In genomic region chr1:211711313-211711712, GRCh38 we compare ENCODE assay signal across 2 cellular contexts.
TF ChIP-seq lines count a peak whose summit lies in the region.

No MANE protein-coding gene starts in this region.

TF ChIP-seq in HepG2, 621 proteins besides CTCF, POLR2A, EP300 and RAD21:
- TF ChIP-seq ZNF44 (CRISPR knock-in tag; IDR thresholded peaks at IDR 0.05) (no peak), BRF2 (CRISPR knock-in tag; IDR thresholded peaks at IDR 0.05) (no peak), XRCC5 (optimal IDR thresholded peaks at IDR 0.05; ENCODE audit: low read length) (no peak), ZNF687 (CRISPR knock-in tag; IDR thresholded peaks at IDR 0.05) (peak; percentile 29)

TF ChIP-seq in K562, 482 proteins besides CTCF, POLR2A, EP300 and RAD21 (continues in another document):
- TF ChIP-seq ZNF707 (CRISPR knock-in tag; conservative IDR thresholded peaks at IDR 0.05): no peak
- no peak for TF ChIP-seq ZNF133 (CRISPR knock-in tag; IDR thresholded peaks at IDR 0.05)
- TF ChIP-seq MCM3 (IDR thresholded peaks at IDR 0.05): no peak
- TF ChIP-seq, protein P1, sequence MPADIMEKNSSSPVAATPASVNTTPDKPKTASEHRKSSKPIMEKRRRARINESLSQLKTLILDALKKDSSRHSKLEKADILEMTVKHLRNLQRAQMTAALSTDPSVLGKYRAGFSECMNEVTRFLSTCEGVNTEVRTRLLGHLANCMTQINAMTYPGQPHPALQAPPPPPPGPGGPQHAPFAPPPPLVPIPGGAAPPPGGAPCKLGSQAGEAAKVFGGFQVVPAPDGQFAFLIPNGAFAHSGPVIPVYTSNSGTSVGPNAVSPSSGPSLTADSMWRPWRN (IDR thresholded peaks at IDR 0.05; ENCODE audit: low read depth): no peak
- TF ChIP-seq, protein P2, sequence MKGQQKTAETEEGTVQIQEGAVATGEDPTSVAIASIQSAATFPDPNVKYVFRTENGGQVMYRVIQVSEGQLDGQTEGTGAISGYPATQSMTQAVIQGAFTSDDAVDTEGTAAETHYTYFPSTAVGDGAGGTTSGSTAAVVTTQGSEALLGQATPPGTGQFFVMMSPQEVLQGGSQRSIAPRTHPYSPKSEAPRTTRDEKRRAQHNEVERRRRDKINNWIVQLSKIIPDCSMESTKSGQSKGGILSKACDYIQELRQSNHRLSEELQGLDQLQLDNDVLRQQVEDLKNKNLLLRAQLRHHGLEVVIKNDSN (CRISPR knock-in tag; IDR thresholded peaks at IDR 0.05): 0 out of 2 replicates have a peak, but pooled peaks have one; percentile 39
- TF ChIP-seq SMAD3 (CRISPR knock-in tag; conservative IDR thresholded peaks at IDR 0.05): no peak
- TF ChIP-seq, protein P3, sequence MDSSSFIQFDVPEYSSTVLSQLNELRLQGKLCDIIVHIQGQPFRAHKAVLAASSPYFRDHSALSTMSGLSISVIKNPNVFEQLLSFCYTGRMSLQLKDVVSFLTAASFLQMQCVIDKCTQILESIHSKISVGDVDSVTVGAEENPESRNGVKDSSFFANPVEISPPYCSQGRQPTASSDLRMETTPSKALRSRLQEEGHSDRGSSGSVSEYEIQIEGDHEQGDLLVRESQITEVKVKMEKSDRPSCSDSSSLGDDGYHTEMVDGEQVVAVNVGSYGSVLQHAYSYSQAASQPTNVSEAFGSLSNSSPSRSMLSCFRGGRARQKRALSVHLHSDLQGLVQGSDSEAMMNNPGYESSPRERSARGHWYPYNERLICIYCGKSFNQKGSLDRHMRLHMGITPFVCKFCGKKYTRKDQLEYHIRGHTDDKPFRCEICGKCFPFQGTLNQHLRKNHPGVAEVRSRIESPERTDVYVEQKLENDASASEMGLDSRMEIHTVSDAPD (CRISPR knock-in tag; IDR thresholded peaks at IDR 0.05): no peak
- TF ChIP-seq NR2C2 (CRISPR knock-in tag; IDR thresholded peaks at IDR 0.05): no peak
- TF ChIP-seq NR2C2 (tag; IDR thresholded peaks at IDR 0.05): no peak
- no peak for TF ChIP-seq CAMTA2 (CRISPR knock-in tag; conservative IDR thresholded peaks at IDR 0.05)
- no peak for TF ChIP-seq FOXO4 (CRISPR knock-in tag; IDR thresholded peaks at IDR 0.05)
- TF ChIP-seq ELK3 (CRISPR knock-in tag; IDR thresholded peaks at IDR 0.05): no peak
- TF ChIP-seq PCBP1 (IDR thresholded peaks at IDR 0.05; ENCODE audit: low read depth, low read length, poor library complexity, severe bottlenecking): no peak
- TF ChIP-seq HDAC6 (IDR thresholded peaks at IDR 0.05; ENCODE audit: low read depth, low read length): no peak
- no peak for TF ChIP-seq MBD1 (CRISPR knock-in tag; IDR thresholded peaks at IDR 0.05)
- no peak for TF ChIP-seq ERF (CRISPR knock-in tag; IDR thresholded peaks at IDR 0.05)
- peak; percentile 63; the same call in 1 of the 2 replicates for TF ChIP-seq NFE2 (IDR thresholded peaks at IDR 0.05; ENCODE audit: low read depth)
- no peak for TF ChIP-seq RFX1 (IDR thresholded peaks at IDR 0.05)
- no peak for TF ChIP-seq SMARCB1 (IDR thresholded peaks at IDR 0.05; ENCODE audit: insufficient read length, low read depth)
- no peak for TF ChIP-seq ZNF507 (tag; conservative IDR thresholded peaks at IDR 0.05)
- TF ChIP-seq, protein P4, sequence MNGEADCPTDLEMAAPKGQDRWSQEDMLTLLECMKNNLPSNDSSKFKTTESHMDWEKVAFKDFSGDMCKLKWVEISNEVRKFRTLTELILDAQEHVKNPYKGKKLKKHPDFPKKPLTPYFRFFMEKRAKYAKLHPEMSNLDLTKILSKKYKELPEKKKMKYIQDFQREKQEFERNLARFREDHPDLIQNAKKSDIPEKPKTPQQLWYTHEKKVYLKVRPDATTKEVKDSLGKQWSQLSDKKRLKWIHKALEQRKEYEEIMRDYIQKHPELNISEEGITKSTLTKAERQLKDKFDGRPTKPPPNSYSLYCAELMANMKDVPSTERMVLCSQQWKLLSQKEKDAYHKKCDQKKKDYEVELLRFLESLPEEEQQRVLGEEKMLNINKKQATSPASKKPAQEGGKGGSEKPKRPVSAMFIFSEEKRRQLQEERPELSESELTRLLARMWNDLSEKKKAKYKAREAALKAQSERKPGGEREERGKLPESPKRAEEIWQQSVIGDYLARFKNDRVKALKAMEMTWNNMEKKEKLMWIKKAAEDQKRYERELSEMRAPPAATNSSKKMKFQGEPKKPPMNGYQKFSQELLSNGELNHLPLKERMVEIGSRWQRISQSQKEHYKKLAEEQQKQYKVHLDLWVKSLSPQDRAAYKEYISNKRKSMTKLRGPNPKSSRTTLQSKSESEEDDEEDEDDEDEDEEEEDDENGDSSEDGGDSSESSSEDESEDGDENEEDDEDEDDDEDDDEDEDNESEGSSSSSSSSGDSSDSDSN (IDR thresholded peaks at IDR 0.05; ENCODE audit: borderline replicate concordance in 1 of 2, low read depth in 2 of 2, low read length in 2 of 2): no peak
- TF ChIP-seq, protein P5, sequence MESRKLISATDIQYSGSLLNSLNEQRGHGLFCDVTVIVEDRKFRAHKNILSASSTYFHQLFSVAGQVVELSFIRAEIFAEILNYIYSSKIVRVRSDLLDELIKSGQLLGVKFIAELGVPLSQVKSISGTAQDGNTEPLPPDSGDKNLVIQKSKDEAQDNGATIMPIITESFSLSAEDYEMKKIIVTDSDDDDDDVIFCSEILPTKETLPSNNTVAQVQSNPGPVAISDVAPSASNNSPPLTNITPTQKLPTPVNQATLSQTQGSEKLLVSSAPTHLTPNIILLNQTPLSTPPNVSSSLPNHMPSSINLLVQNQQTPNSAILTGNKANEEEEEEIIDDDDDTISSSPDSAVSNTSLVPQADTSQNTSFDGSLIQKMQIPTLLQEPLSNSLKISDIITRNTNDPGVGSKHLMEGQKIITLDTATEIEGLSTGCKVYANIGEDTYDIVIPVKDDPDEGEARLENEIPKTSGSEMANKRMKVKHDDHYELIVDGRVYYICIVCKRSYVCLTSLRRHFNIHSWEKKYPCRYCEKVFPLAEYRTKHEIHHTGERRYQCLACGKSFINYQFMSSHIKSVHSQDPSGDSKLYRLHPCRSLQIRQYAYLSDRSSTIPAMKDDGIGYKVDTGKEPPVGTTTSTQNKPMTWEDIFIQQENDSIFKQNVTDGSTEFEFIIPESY (CRISPR knock-in tag; IDR thresholded peaks at IDR 0.05): no peak
- TF ChIP-seq TBP (optimal IDR thresholded peaks at IDR 0.05; ENCODE audit: low read depth, low read length): no peak
- TF ChIP-seq SREBF2 (CRISPR knock-in tag; IDR thresholded peaks at IDR 0.05): no peak
- TF ChIP-seq ZBED1 (IDR thresholded peaks at IDR 0.05): no peak
- TF ChIP-seq NR3C1 (CRISPR knock-in tag; IDR thresholded peaks at IDR 0.05): no peak
- TF ChIP-seq CHD1 (IDR thresholded peaks at IDR 0.05; ENCODE audit: low read length): no peak
- no peak for TF ChIP-seq MCM5 (IDR thresholded peaks at IDR 0.05; ENCODE audit: low read depth)
- TF ChIP-seq NBN (IDR thresholded peaks at IDR 0.05; ENCODE audit: low read depth): no peak
- TF ChIP-seq, protein P6, sequence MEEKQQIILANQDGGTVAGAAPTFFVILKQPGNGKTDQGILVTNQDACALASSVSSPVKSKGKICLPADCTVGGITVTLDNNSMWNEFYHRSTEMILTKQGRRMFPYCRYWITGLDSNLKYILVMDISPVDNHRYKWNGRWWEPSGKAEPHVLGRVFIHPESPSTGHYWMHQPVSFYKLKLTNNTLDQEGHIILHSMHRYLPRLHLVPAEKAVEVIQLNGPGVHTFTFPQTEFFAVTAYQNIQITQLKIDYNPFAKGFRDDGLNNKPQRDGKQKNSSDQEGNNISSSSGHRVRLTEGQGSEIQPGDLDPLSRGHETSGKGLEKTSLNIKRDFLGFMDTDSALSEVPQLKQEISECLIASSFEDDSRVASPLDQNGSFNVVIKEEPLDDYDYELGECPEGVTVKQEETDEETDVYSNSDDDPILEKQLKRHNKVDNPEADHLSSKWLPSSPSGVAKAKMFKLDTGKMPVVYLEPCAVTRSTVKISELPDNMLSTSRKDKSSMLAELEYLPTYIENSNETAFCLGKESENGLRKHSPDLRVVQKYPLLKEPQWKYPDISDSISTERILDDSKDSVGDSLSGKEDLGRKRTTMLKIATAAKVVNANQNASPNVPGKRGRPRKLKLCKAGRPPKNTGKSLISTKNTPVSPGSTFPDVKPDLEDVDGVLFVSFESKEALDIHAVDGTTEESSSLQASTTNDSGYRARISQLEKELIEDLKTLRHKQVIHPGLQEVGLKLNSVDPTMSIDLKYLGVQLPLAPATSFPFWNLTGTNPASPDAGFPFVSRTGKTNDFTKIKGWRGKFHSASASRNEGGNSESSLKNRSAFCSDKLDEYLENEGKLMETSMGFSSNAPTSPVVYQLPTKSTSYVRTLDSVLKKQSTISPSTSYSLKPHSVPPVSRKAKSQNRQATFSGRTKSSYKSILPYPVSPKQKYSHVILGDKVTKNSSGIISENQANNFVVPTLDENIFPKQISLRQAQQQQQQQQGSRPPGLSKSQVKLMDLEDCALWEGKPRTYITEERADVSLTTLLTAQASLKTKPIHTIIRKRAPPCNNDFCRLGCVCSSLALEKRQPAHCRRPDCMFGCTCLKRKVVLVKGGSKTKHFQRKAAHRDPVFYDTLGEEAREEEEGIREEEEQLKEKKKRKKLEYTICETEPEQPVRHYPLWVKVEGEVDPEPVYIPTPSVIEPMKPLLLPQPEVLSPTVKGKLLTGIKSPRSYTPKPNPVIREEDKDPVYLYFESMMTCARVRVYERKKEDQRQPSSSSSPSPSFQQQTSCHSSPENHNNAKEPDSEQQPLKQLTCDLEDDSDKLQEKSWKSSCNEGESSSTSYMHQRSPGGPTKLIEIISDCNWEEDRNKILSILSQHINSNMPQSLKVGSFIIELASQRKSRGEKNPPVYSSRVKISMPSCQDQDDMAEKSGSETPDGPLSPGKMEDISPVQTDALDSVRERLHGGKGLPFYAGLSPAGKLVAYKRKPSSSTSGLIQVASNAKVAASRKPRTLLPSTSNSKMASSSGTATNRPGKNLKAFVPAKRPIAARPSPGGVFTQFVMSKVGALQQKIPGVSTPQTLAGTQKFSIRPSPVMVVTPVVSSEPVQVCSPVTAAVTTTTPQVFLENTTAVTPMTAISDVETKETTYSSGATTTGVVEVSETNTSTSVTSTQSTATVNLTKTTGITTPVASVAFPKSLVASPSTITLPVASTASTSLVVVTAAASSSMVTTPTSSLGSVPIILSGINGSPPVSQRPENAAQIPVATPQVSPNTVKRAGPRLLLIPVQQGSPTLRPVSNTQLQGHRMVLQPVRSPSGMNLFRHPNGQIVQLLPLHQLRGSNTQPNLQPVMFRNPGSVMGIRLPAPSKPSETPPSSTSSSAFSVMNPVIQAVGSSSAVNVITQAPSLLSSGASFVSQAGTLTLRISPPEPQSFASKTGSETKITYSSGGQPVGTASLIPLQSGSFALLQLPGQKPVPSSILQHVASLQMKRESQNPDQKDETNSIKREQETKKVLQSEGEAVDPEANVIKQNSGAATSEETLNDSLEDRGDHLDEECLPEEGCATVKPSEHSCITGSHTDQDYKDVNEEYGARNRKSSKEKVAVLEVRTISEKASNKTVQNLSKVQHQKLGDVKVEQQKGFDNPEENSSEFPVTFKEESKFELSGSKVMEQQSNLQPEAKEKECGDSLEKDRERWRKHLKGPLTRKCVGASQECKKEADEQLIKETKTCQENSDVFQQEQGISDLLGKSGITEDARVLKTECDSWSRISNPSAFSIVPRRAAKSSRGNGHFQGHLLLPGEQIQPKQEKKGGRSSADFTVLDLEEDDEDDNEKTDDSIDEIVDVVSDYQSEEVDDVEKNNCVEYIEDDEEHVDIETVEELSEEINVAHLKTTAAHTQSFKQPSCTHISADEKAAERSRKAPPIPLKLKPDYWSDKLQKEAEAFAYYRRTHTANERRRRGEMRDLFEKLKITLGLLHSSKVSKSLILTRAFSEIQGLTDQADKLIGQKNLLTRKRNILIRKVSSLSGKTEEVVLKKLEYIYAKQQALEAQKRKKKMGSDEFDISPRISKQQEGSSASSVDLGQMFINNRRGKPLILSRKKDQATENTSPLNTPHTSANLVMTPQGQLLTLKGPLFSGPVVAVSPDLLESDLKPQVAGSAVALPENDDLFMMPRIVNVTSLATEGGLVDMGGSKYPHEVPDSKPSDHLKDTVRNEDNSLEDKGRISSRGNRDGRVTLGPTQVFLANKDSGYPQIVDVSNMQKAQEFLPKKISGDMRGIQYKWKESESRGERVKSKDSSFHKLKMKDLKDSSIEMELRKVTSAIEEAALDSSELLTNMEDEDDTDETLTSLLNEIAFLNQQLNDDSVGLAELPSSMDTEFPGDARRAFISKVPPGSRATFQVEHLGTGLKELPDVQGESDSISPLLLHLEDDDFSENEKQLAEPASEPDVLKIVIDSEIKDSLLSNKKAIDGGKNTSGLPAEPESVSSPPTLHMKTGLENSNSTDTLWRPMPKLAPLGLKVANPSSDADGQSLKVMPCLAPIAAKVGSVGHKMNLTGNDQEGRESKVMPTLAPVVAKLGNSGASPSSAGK (IDR thresholded peaks at IDR 0.05): peak; percentile 92
- TF ChIP-seq POLR2G (IDR thresholded peaks at IDR 0.05; ENCODE audit: low read depth, low read length): no peak
- no peak for TF ChIP-seq MYBL2 (IDR thresholded peaks at IDR 0.05; ENCODE audit: low read depth)
- no peak for TF ChIP-seq MYBL2 (CRISPR knock-in tag; IDR thresholded peaks at IDR 0.05; ENCODE audit: borderline replicate concordance)
